In genomic region chr2:230131366-230131765, GRCh38 we compare ENCODE assay signal across 1 cellular context.
TF ChIP-seq lines count a peak whose summit lies in the region.

No MANE protein-coding gene starts in this region.

TF ChIP-seq in WTC11, 78 proteins besides CTCF, POLR2A, EP300 and RAD21 (continued from another document):
- TF ChIP-seq E2F1 (CRISPR knock-in tag; IDR thresholded peaks at IDR 0.05) (no peak), FOXP1 (CRISPR knock-in tag; IDR thresholded peaks at IDR 0.05; ENCODE audit: borderline replicate concordance) (no peak), NFE2L1 (CRISPR knock-in tag; IDR thresholded peaks at IDR 0.05) (no peak), E2F5 (CRISPR knock-in tag; IDR thresholded peaks at IDR 0.05) (no peak), EMX1 (CRISPR knock-in tag; IDR thresholded peaks at IDR 0.05) (no peak), FOXP4 (CRISPR knock-in tag; IDR thresholded peaks at IDR 0.05) (no peak), MAX (CRISPR knock-in tag; IDR thresholded peaks at IDR 0.05) (no peak), ZNF219 (CRISPR knock-in tag; IDR thresholded peaks at IDR 0.05; ENCODE audit: borderline replicate concordance) (no peak), ZMAT4 (CRISPR knock-in tag; IDR thresholded peaks at IDR 0.05) (no peak), MYBL2 (CRISPR knock-in tag; IDR thresholded peaks at IDR 0.05) (no peak), SMAD3 (CRISPR knock-in tag; IDR thresholded peaks at IDR 0.05; ENCODE audit: borderline replicate concordance) (no peak)
TF ChIP-seq in WTC11: peak in this region for 0.
